Comparison of ENCODE assay signal across 21 cellular contexts in the genomic region with DNA sequence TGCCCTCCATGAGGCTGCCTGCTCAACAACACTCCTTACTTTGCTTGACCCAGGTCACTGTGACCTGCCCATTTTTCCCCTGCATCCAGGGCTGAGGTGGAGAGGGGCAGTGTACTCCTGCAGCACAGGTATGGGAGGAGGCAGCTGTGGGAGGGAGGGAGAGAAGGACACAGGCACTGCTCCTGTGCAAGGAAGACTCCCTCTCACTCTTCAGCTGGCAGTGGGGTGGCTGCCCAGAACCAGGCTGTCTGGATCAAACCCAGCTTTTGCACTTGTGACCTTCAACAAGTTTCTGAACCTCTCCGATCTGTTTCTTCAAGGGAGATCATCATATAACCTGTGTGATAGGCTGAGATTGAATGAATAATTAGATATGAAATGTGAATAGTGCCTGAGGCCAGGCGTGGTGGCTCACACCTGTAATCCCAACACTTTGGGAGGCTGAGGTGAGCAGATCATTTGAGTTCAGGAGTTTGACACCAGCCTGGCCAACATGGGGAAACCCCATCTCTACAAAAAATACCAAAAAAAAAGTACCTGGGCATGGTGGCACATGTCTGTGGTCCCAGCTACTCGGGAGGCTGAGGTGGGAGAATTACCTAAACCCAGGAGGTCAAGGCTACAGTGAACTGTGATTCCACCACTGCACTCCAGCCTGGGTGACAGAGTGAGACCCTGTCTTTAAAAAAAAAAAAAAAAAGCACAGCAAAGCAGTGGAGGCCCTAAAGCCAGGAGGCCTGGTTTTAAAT. TPM values are rescaled to one million over a fixed set of nuclear protein-coding genes. Genes with fewer than 3 reads are reported as not detected.
A peak's percentile ranks its signal among the peaks of the same experiment; 100 is the strongest.
DNase-seq lines count a peak whose midpoint lies in the region; ATAC-seq, FAIRE-seq and TF ChIP-seq lines count a peak whose summit lies in the region.
"Had no signal": no experiment of that assay in that cellular context is flagged by ENCODE, and none has a peak within 500 bp of the region (broad histone marks: within the 10 kb centered on the region; RNA-seq: fewer than 3 reads in every experiment).

No MANE protein-coding gene starts in this region.

- H3K9me3 ChIP-seq in NT2/D1 (ENCODE audit: insufficient read depth, low read length) (peaks cover 3% of the 10 kb centered on the region; the same call in 1 of the 2 replicates), H1 (ENCODE audit: insufficient read depth in 2 of 2, low read depth in 1 of 2, low read length in 1 of 2) (peaks cover 6 to 7% of the 10 kb centered on the region in 2 experiments; a peak in 2 of 4 replicates), thyroid gland (no peaks in the 10 kb centered on the region)
- H3K9me3 ChIP-seq: sigmoid colon, suprapubic skin had no signal

- H3K4me1 ChIP-seq in NT2/D1 (ENCODE audit: insufficient read depth, insufficient read length) (peaks cover 31% of the 10 kb centered on the region), H1 (replicated peaks in 1 of 4; ENCODE audit: control insufficient read depth in 3 of 4, insufficient read depth in 4 of 4, low read length in 3 of 4) (peaks cover 3 to 20% (median 11%) of the 10 kb centered on the region in 4 experiments; a peak in 6 of 7 replicates), thyroid gland (peaks cover 0 to 3% of the 10 kb centered on the region in 2 donors)
- H3K4me1 ChIP-seq: sigmoid colon had no signal

- CTCF ChIA-PET in H1 (lab: Charles Lee; ENCODE audit: partially characterized antibody) = interaction anchor here (0.6 to 14.2 kb wide), 9 partner anchors 11 to 188 kb away, joined by 3 to 202 read pairs (median 5); a partner anchor contains a TSS

- peak overlapping the region; percentile 69 for H4K91ac ChIP-seq in H1 (replicated peaks; ENCODE audit: insufficient read length, low read length)

- H3K27me3 ChIP-seq in NT2/D1 (ENCODE audit: insufficient read depth, insufficient read length) (no peaks in the 10 kb centered on the region), H1 (replicated peaks in 1 of 4; ENCODE audit: control insufficient read depth in 3 of 4, extremely low read depth in 1 of 4, insufficient read depth in 3 of 4, low read length in 3 of 4) (no peaks in the 10 kb centered on the region), thyroid gland (no peaks in the 10 kb centered on the region)
- H3K27me3 ChIP-seq: sigmoid colon, suprapubic skin had no signal

- H3K14ac ChIP-seq in H1 (ENCODE audit: insufficient read length) = no peak overlapping the region

- H3K18ac ChIP-seq in H1 (ENCODE audit: extremely low read depth, low read length) = peak overlapping the region; percentile 10; the same call in 1 of the 2 replicates

- H2BK15ac ChIP-seq in H1 (ENCODE audit: low read length) = peak overlapping the region; percentile 88; the same call in 1 of the 2 replicates

- H2BK12ac ChIP-seq in H1 (ENCODE audit: low read depth, low read length) = 0 out of 2 replicates have a peak overlapping the region, but pooled peaks have one; percentile 60

- TF ChIP-seq POLR2A in H1 (IDR thresholded peaks at IDR 0.05; ENCODE audit: control extremely low read depth in 1 of 2, low read depth in 2 of 2, low read length in 2 of 2) (no peak), thyroid gland (IDR thresholded peaks at IDR 0.05) (no peak)

- POLR2A ChIA-PET in H1 (lab: Charles Lee; ENCODE audit: partially characterized antibody) = interaction anchor here (0.6 to 26.6 kb wide), 4 partner anchors 10 to 26 kb away, joined by 3 to 388 read pairs (median 66); a partner anchor contains a TSS

- no peak for TF ChIP-seq CTCF in H1 (IDR thresholded peaks at IDR 0.05; ENCODE audit: control extremely low read depth in 1 of 3, insufficient read depth in 1 of 3, low read depth in 1 of 3, low read length in 3 of 3)
- no peak for TF ChIP-seq CTCF in thyroid gland (IDR thresholded peaks at IDR 0.05)

- H3K36me3 ChIP-seq in NT2/D1 (ENCODE audit: insufficient read depth, insufficient read length, low read length) (peaks cover 60% of the 10 kb centered on the region), H1 (ENCODE audit: control insufficient read depth in 2 of 4, insufficient read depth in 4 of 4, low read length in 3 of 4) (peaks cover 5 to 31% (median 19%) of the 10 kb centered on the region in 4 experiments; a peak in 6 of 8 replicates), thyroid gland (peaks cover 0 to 2% of the 10 kb centered on the region in 2 donors)

- DNase-seq in left ventricle myocardium superior (no peak), left cardiac atrium (no peak), NT2/D1 (ENCODE audit: low read depth, low spot score) (no peak), H1 (ENCODE audit: low read depth in 1 of 2, low spot score in 2 of 2) (no peak), thyroid gland (peak; percentile 26 to 38), OCI-M1 (lab: John Stamatoyannopoulos, UW) (no peak), NCI-H2107 (lab: John Stamatoyannopoulos, UW) (no peak)
- DNase-seq: activated CD8-positive, alpha-beta memory T cell treated with anti-CD3 and anti-CD28 coated beads for 24 hours; activated gamma-delta T cell treated with Interleukin-2 at 50 U/mL for 16 hours; hippocampal formation; kidney glomerular epithelial cell; NCI-H187 treated with DMSO at 0.1 percent for 48 hours; NCI-H446 treated with DMSO at 0.1 percent for 48 hours; sigmoid colon; stimulated activated CD4-positive, alpha-beta T cell treated with anti-CD3 and anti-CD28 coated beads, Interleukin-2, amount 100 ng/mL, for 24 hours had no signal

- peak overlapping the region; percentile 71 for H3K9ac ChIP-seq in NT2/D1 (ENCODE audit: insufficient read length, low read depth)
- no peak overlapping the region for H3K9ac ChIP-seq in H1 (replicated peaks in 1 of 4; ENCODE audit: extremely low read depth in 1 of 4, low read depth in 3 of 4, low read length in 3 of 4)

- no peak overlapping the region for H4K8ac ChIP-seq in H1 (ENCODE audit: extremely low read depth, insufficient read depth, low read length)

- H2AK5ac ChIP-seq in H1 (ENCODE audit: low read depth, low read length) = peak overlapping the region; percentile 97

- H2AFZ ChIP-seq in H1 (ENCODE audit: low read length) = no peak overlapping the region

- no peak for TF ChIP-seq RAD21 in H1 (IDR thresholded peaks at IDR 0.05 in 1 of 2, conservative IDR thresholded peaks at IDR 0.05 in 1 of 2; ENCODE audit: low read depth in 2 of 2, low read length in 2 of 2)

- H3K4ac ChIP-seq in H1 (replicated peaks; ENCODE audit: insufficient read length, low read depth, low read length) = peak overlapping the region; percentile 94

- intact Hi-C loops in left ventricle myocardium superior (cut with micrococcal nuclease) (no loop called here), left cardiac atrium (cut with DNase I) (no loop called here), thyroid gland (cut with DNase I) (no loop called here)

- H2BK5ac ChIP-seq in H1 (ENCODE audit: low read depth, low read length) = peak overlapping the region; percentile 71; the same call in 1 of the 2 replicates

- H2BK120ac ChIP-seq in H1 (replicated peaks; ENCODE audit: low read depth, low read length) = no peak overlapping the region

- peak overlapping the region; percentile 11; the same call in 1 of the 2 replicates for H2BK20ac ChIP-seq in H1 (ENCODE audit: low read length)

- H3K27ac ChIP-seq in H1 (ENCODE audit: low read depth, low read length) = no peak overlapping the region
- no peak overlapping the region for H3K27ac ChIP-seq in thyroid gland
- H3K27ac ChIP-seq: sigmoid colon, suprapubic skin had no signal

- H3K4me2 ChIP-seq in H1 (ENCODE audit: insufficient read depth in 1 of 2, low read depth in 2 of 2, low read length in 2 of 2) = no peak overlapping the region

- no peak for FAIRE-seq in H1 (lab: Jason Lieb, UNC)
- FAIRE-seq: colon, D721Med, endothelial cell of umbilical vein had no signal

- 94% methylated on average over 3 of the region's 3 CpGs; no CpG with 5 or more reads in 1 of the 2 experiments for WGBS in H1 (ENCODE audit: extremely low coverage in 1 of 2, insufficient coverage in 1 of 2, insufficient read length in 1 of 2, insufficient replicate concordance in 2 of 2, low coverage in 1 of 2, low lambda C conversion rate in 2 of 2, missing lambda C conversion rate in 1 of 2), 2 experiments
- 86 to 90% methylated on average over 3 of the region's 3 CpGs for WGBS in thyroid gland, 2 donors

- no peak overlapping the region for H3K4me3 ChIP-seq in NT2/D1 (ENCODE audit: insufficient read length, low read depth)
- H3K4me3 ChIP-seq in H1 (ENCODE audit: extremely low read depth in 1 of 4, insufficient read depth in 2 of 4, low read depth in 3 of 4, low read length in 4 of 4) = no peak overlapping the region
- no peak overlapping the region for H3K4me3 ChIP-seq in thyroid gland (replicated peaks in 1 of 3)
- H3K4me3 ChIP-seq: sigmoid colon, suprapubic skin had no signal

- no peaks in the 10 kb centered on the region for H4K20me1 ChIP-seq in H1 (replicated peaks in 1 of 2; ENCODE audit: control insufficient read depth in 1 of 2, insufficient read depth in 2 of 2, low read length in 2 of 2)

- H3K79me1 ChIP-seq in H1 (ENCODE audit: low read depth, low read length) = peaks cover 8% of the 10 kb centered on the region

- no peak for TF ChIP-seq EP300 in H1 (IDR thresholded peaks at IDR 0.05; ENCODE audit: borderline replicate concordance in 1 of 2, low read depth in 2 of 2, low read length in 2 of 2)

- no peak overlapping the region for H3K56ac ChIP-seq in H1 (replicated peaks; ENCODE audit: insufficient read length, low read depth, low read length)

- H3K23me2 ChIP-seq in H1 (ENCODE audit: low read depth, low read length) = no peaks in the 10 kb centered on the region

- no peak overlapping the region for H4K5ac ChIP-seq in H1 (ENCODE audit: insufficient read length, low read depth, low read length)

- peaks cover 0 to 7% of the 10 kb centered on the region in 2 experiments; a peak in 1 of 4 replicates for H3K79me2 ChIP-seq in H1 (ENCODE audit: control insufficient read depth in 1 of 2, insufficient read depth in 2 of 2, low read length in 2 of 2)

- H3K23ac ChIP-seq in H1 (ENCODE audit: insufficient read length) = no peak overlapping the region

- ATAC-seq in left ventricle myocardium superior = peak; percentile 45
- ATAC-seq in left cardiac atrium = no peak
- no peak for ATAC-seq in GM19452 (IDR thresholded peaks at IDR 0.05; ENCODE audit: unreplicated experiment)

RNA-seq across cellular contexts. Expression of a gene that starts 14.2 kb away (rescaled TPM):
- total RNA-seq in left ventricle myocardium superior (7.6 TPM), left cardiac atrium (1 to 10 TPM; 6.4 to 8.8 TPM), thyroid gland (10 to 100 TPM; 14.2 to 28.8 (median 18.9) TPM)
- total RNA-seq in H1 (2021; fragmentation: NEBNext Ultra II Directional; extraction: Animal tissue kit (Norgen Biotek cat#: 25700)) = 76.7 and 77.7 TPM in 2 replicates
- polyA plus RNA-seq in H1 (2011; rRNA removed) = 49.7 and 74.5 TPM in 2 replicates
- 47.5 TPM for polyA plus RNA-seq in H1 (2011; cell fraction: cytosol; rRNA removed)
- 57.4 TPM for polyA plus RNA-seq in H1 (2011; cell fraction: nucleus; rRNA removed)
- 32.6 to 40.3 TPM (median 35.4 TPM) in 4 replicates for polyA plus RNA-seq in H1 (2012, experiment 1 of 2)
- 37.6 TPM for polyA plus RNA-seq in H1 (2012, experiment 2 of 2)
- 52.6 TPM for polyA plus RNA-seq in H1 (2013, experiment 1 of 2)
- 60.1 TPM for polyA plus RNA-seq in H1 (2013, experiment 2 of 2)
- polyA minus RNA-seq in H1 (2011; rRNA and poly(A)+ RNA removed) = 42.7 and 55.0 TPM in 2 replicates
- polyA minus RNA-seq in H1 (2011; cell fraction: cytosol; rRNA and poly(A)+ RNA removed) = 37.8 TPM
- 20.0 TPM for polyA minus RNA-seq in H1 (2011; cell fraction: nucleus; rRNA and poly(A)+ RNA removed)

RNA-seq across cellular contexts. Expression of a gene that starts 18.0 kb away (rescaled TPM):
- total RNA-seq in left ventricle myocardium superior = 53.4 TPM
- total RNA-seq in left cardiac atrium = 10 to 100 TPM; 61.6 to 64.2 TPM
- total RNA-seq in H1 (2021; fragmentation: NEBNext Ultra II Directional; extraction: Animal tissue kit (Norgen Biotek cat#: 25700)) = 94.2 and 95.5 TPM in 2 replicates
- 98.4 and 148 TPM in 2 replicates for polyA plus RNA-seq in H1 (2011; rRNA removed)
- 114 TPM for polyA plus RNA-seq in H1 (2011; cell fraction: cytosol; rRNA removed)
- polyA plus RNA-seq in H1 (2011; cell fraction: nucleus; rRNA removed) = 38.7 TPM
- polyA plus RNA-seq in H1 (2012, experiment 1 of 2) = 75.0 to 122 TPM (median 90.1 TPM) in 4 replicates
- 222 TPM for polyA plus RNA-seq in H1 (2012, experiment 2 of 2)
- 120 TPM for polyA plus RNA-seq in H1 (2013, experiment 1 of 2)
- polyA plus RNA-seq in H1 (2013, experiment 2 of 2) = 134 TPM
- polyA minus RNA-seq in H1 (2011; rRNA and poly(A)+ RNA removed) = 33.6 and 51.7 TPM in 2 replicates
- polyA minus RNA-seq in H1 (2011; cell fraction: cytosol; rRNA and poly(A)+ RNA removed) = 50.3 TPM
- 18.1 TPM for polyA minus RNA-seq in H1 (2011; cell fraction: nucleus; rRNA and poly(A)+ RNA removed)
- 100 to 1,000 TPM in 2 of 4 donors, 10 to 100 TPM in 2; 56.9 to 105 (median 85.1) TPM for total RNA-seq in thyroid gland

RNA-seq across cellular contexts. Expression of a gene that starts 46.2 kb away (rescaled TPM):
- 1,967 TPM for total RNA-seq in left ventricle myocardium superior
- total RNA-seq in left cardiac atrium = 1,000 to 10,000 TPM; 1,946 to 2,055 TPM
- total RNA-seq in H1 (2021; fragmentation: NEBNext Ultra II Directional; extraction: Animal tissue kit (Norgen Biotek cat#: 25700)) = 193 TPM in 2 replicates
- polyA plus RNA-seq in H1 (2011; rRNA removed) = 26.8 and 33.6 TPM in 2 replicates
- polyA plus RNA-seq in H1 (2011; cell fraction: cytosol; rRNA removed) = 26.1 TPM
- 27.8 TPM for polyA plus RNA-seq in H1 (2011; cell fraction: nucleus; rRNA removed)
- 116 to 146 TPM (median 142 TPM) in 4 replicates for polyA plus RNA-seq in H1 (2012, experiment 1 of 2)
- polyA plus RNA-seq in H1 (2012, experiment 2 of 2) = 93.0 TPM
- polyA plus RNA-seq in H1 (2013, experiment 1 of 2) = 124 TPM
- 130 TPM for polyA plus RNA-seq in H1 (2013, experiment 2 of 2)
- 14.4 and 18.9 TPM in 2 replicates for polyA minus RNA-seq in H1 (2011; rRNA and poly(A)+ RNA removed)
- 50.8 TPM for polyA minus RNA-seq in H1 (2011; cell fraction: cytosol; rRNA and poly(A)+ RNA removed)
- polyA minus RNA-seq in H1 (2011; cell fraction: nucleus; rRNA and poly(A)+ RNA removed) = 14.0 TPM
- total RNA-seq in thyroid gland = 100 to 1,000 TPM in 1 of 4 donors, 10 to 100 TPM in 3; 60.9 to 161 (median 80.3) TPM

RNA-seq across cellular contexts. Expression of a gene that starts 58.4 kb away (rescaled TPM):
- total RNA-seq in left ventricle myocardium superior (0.47 TPM), left cardiac atrium (under 1 TPM; 0.37 to 0.56 TPM), thyroid gland (under 1 TPM; 0.13 to 0.50 (median 0.28) TPM)
- 0.19 TPM in 1 of 2 replicates, not detected in the other for total RNA-seq in H1 (2021; fragmentation: NEBNext Ultra II Directional; extraction: Animal tissue kit (Norgen Biotek cat#: 25700))
- polyA plus RNA-seq in H1 (2011; rRNA removed) = 0.17 and 0.18 TPM in 2 replicates
- polyA plus RNA-seq in H1 (2011; cell fraction: cytosol; rRNA removed) = 0.25 TPM
- 0.37 TPM for polyA plus RNA-seq in H1 (2011; cell fraction: nucleus; rRNA removed)
- polyA plus RNA-seq in H1 (2012, experiment 1 of 2) = 0.13 to 0.21 TPM (median 0.17 TPM) in 4 replicates
- 0.10 TPM for polyA plus RNA-seq in H1 (2012, experiment 2 of 2)
- polyA plus RNA-seq in H1 (2013, experiment 1 of 2) = 0.08 TPM
- polyA plus RNA-seq in H1 (2013, experiment 2 of 2) = 0.02 TPM
- 0.17 and 0.19 TPM in 2 replicates for polyA minus RNA-seq in H1 (2011; rRNA and poly(A)+ RNA removed)
- polyA minus RNA-seq in H1 (2011; cell fraction: cytosol; rRNA and poly(A)+ RNA removed) = not detected
- not detected for polyA minus RNA-seq in H1 (2011; cell fraction: nucleus; rRNA and poly(A)+ RNA removed)
- total RNA-seq: endothelial cell of umbilical vein, fibroblast of villous mesenchyme had no signal
- polyA plus RNA-seq: endothelial cell of umbilical vein had no signal

Comparison
In these comparisons a context has a peak if more than half of its experiments do, and no peak if none do; other contexts are left out.
1. DNase-seq: peak in thyroid gland (2 of 2); none in left ventricle myocardium superior (single experiment), left cardiac atrium (single experiment), NT2/D1 (single experiment), H1 (0 of 2), OCI-M1 (single experiment) and NCI-H2107 (single experiment).
2. RNA of a gene that starts 46.2 kb away (total RNA-seq): 1,946 to 2,055 TPM in left cardiac atrium and 1,967 TPM in left ventricle myocardium superior (single experiment); 193 TPM in H1 and 60.9 to 161 TPM in thyroid gland; every median in the first group is over 10 times any median in the second.